22 cellular contexts compared by ENCODE assay signal in genomic region chr14:59236195-59236594, GRCh38.
"Had no signal": no experiment of that assay in that cellular context is flagged by ENCODE, and none has a peak within 500 bp of the region (broad histone marks: within the 10 kb centered on the region; RNA-seq: fewer than 3 reads in every experiment).

No MANE protein-coding gene starts in this region.

- H3K9me3 ChIP-seq: adrenal gland, ascending aorta, transverse colon had no signal

- DNase-seq: activated CD4-positive, alpha-beta T cell treated with anti-CD3 and anti-CD28 coated beads for 1 hour; activated CD8-positive, alpha-beta memory T cell treated with anti-CD3 and anti-CD28 coated beads, Interleukin-2, amount 50 U/mL, for 48 hours; activated naive CD4-positive, alpha-beta T cell; activated T-cell treated with anti-CD3 and anti-CD28 coated beads, Interleukin-2, amount 50 U/mL, for 4 hours; adrenal gland; brain microvascular endothelial cell; central memory CD4-positive, alpha-beta T cell; dermis blood vessel endothelial cell; effector CD8-positive, alpha-beta T cell; erythroblast; midbrain; retina; stimulated activated CD4-positive, alpha-beta T cell treated with anti-CD3 and anti-CD28 coated beads, Interleukin-12 subunit alpha, Interleukin-12 subunit beta, amount 100 ng/mL, for 4 hours; stimulated activated CD4-positive, alpha-beta T cell treated with anti-CD3 and anti-CD28 coated beads, Interleukin-4, amount 100 ng/mL, for 4 hours; T-cell; transverse colon; WERI-Rb-1 had no signal

- FAIRE-seq: frontal cortex, keratinocyte, urothelium cell line had no signal

- ATAC-seq: activated T-cell treated with anti-CD3 and anti-CD28 coated beads, Interleukin-2, amount 50 U/mL, for 4 hours; natural killer cell treated with Interleukin-12 subunit alpha and Interleukin-12 subunit beta and Interleukin-15 and Interleukin-18, amount 100 ng/mL, for 72 hours; T-cell had no signal

- H3K36me3 ChIP-seq: adrenal gland, ascending aorta, brain microvascular endothelial cell, transverse colon had no signal

- H3K27ac ChIP-seq: adrenal gland, ascending aorta, brain microvascular endothelial cell, transverse colon, WERI-Rb-1 had no signal

- H3K4me3 ChIP-seq: adrenal gland, ascending aorta, transverse colon had no signal

- H3K27me3 ChIP-seq: adrenal gland, ascending aorta, brain microvascular endothelial cell, transverse colon had no signal
